15 cellular contexts compared by ENCODE assay signal in the genomic region with DNA sequence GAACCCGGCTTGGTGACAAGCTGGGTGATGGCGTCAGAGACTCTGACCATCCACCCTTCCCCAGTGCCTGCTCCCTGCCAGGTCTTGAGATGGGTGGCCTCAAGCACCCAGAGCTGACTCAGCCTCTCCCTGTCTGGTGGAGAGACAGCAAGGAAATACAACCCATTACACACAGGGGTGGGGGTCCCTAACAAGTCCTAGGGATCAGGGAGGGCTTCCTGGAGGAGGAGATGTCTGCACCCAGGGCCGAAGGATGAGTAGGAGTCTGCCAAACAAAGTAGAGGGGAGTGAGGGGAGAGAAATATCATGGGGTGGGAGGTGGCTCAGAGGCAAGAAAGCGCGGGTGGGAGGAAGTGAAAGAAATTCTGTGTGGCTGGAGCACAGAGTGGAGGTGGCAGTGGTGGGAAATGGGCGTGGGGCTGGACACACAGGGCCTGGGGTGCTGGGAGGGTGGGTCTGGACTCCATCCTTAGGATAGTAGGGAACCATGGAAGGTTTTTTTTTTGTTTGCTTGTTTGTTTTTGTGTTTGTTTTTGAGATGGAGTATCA.
"Had no signal": no experiment of that assay in that cellular context is flagged by ENCODE, and none has a peak within 500 bp of the region (broad histone marks: within the 10 kb centered on the region; RNA-seq: fewer than 3 reads in every experiment).

No MANE protein-coding gene starts in this region.

- H3K4me3 ChIP-seq: adrenal gland, coronary artery, gastrocnemius medialis, skin epidermis, vagina had no signal

- H3K27me3 ChIP-seq: adrenal gland, gastrocnemius medialis, vagina had no signal

- H3K9me3 Mint-ChIP-seq: activated naive CD4-positive, alpha-beta T cell treated with anti-CD3 and anti-CD28 coated beads for 36 hours; activated T-cell treated with anti-CD3 and anti-CD28 coated beads, Interleukin-2, amount 50 U/mL, for 4 hours; T-helper 1 cell treated with Interleukin-12 subunit alpha and Interleukin-12 subunit beta and Interleukin-4 antibody, amounts not matched to agents 30 μg/mL and 1 μg/mL, for 36 hours had no signal

- H3K4me3 Mint-ChIP-seq: activated naive CD4-positive, alpha-beta T cell treated with anti-CD3 and anti-CD28 coated beads for 36 hours; activated T-cell treated with anti-CD3 and anti-CD28 coated beads, Interleukin-2, amount 50 U/mL, for 4 hours; T-helper 1 cell treated with Interleukin-12 subunit alpha and Interleukin-12 subunit beta and Interleukin-4 antibody, amounts not matched to agents 30 μg/mL and 1 μg/mL, for 36 hours had no signal

- ATAC-seq: activated T-cell treated with anti-CD3 and anti-CD28 coated beads, Interleukin-2, amount 50 U/mL, for 4 hours; gastrocnemius medialis; left ventricle myocardium superior had no signal

- H3K27ac Mint-ChIP-seq: activated naive CD4-positive, alpha-beta T cell treated with anti-CD3 and anti-CD28 coated beads for 36 hours; T-helper 1 cell treated with Interleukin-12 subunit alpha and Interleukin-12 subunit beta and Interleukin-4 antibody, amounts not matched to agents 30 μg/mL and 1 μg/mL, for 36 hours had no signal

- H3K27ac ChIP-seq: adrenal gland, coronary artery, parathyroid adenoma, skin epidermis, vagina had no signal

- H3K9me3 ChIP-seq: adrenal gland, gastrocnemius medialis, vagina had no signal

- H3K36me3 ChIP-seq: adrenal gland, vagina had no signal

- FAIRE-seq: TTC549 had no signal

- H3K4me1 ChIP-seq: parathyroid adenoma had no signal

- H2AFZ ChIP-seq: parathyroid adenoma had no signal

- H3K9ac ChIP-seq: parathyroid adenoma had no signal

- DNase-seq: activated naive CD4-positive, alpha-beta T cell treated with anti-CD3 and anti-CD28 coated beads for 36 hours; activated T-cell treated with anti-CD3 and anti-CD28 coated beads, Interleukin-2, amount 50 U/mL, for 4 hours; adrenal gland; caudate nucleus; effector CD8-positive, alpha-beta T cell; gastrocnemius medialis; left ventricle myocardium superior; retina; stimulated activated CD4-positive, alpha-beta T cell treated with anti-CD3 and anti-CD28 coated beads, Interleukin-4, amount 100 ng/mL, for 4 hours had no signal
